Comparison of ENCODE assay signal across 1 cellular context in genomic region chr10:75402486-75403143, GRCh38.
TF ChIP-seq lines count a peak whose summit lies in the region.

No MANE protein-coding gene starts in this region.

TF ChIP-seq in HepG2, 621 proteins besides CTCF, POLR2A, EP300 and RAD21 (continued from another document and continues in another):
- TF ChIP-seq, protein P1, sequence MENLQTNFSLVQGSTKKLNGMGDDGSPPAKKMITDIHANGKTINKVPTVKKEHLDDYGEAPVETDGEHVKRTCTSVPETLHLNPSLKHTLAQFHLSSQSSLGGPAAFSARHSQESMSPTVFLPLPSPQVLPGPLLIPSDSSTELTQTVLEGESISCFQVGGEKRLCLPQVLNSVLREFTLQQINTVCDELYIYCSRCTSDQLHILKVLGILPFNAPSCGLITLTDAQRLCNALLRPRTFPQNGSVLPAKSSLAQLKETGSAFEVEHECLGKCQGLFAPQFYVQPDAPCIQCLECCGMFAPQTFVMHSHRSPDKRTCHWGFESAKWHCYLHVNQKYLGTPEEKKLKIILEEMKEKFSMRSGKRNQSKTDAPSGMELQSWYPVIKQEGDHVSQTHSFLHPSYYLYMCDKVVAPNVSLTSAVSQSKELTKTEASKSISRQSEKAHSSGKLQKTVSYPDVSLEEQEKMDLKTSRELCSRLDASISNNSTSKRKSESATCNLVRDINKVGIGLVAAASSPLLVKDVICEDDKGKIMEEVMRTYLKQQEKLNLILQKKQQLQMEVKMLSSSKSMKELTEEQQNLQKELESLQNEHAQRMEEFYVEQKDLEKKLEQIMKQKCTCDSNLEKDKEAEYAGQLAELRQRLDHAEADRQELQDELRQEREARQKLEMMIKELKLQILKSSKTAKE (CRISPR knock-in tag; IDR thresholded peaks at IDR 0.05; ENCODE audit: borderline replicate concordance), result 0 out of 2 replicates have a peak, but pooled peaks have one; percentile 41
- TF ChIP-seq ZNF564 (CRISPR knock-in tag; IDR thresholded peaks at IDR 0.05), result peak; percentile 14; the same call in 1 of the 2 replicates
- no peak for TF ChIP-seq BRCA1 (CRISPR knock-in tag; IDR thresholded peaks at IDR 0.05)
- TF ChIP-seq, protein P2, sequence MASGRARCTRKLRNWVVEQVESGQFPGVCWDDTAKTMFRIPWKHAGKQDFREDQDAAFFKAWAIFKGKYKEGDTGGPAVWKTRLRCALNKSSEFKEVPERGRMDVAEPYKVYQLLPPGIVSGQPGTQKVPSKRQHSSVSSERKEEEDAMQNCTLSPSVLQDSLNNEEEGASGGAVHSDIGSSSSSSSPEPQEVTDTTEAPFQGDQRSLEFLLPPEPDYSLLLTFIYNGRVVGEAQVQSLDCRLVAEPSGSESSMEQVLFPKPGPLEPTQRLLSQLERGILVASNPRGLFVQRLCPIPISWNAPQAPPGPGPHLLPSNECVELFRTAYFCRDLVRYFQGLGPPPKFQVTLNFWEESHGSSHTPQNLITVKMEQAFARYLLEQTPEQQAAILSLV (CRISPR knock-in tag; IDR thresholded peaks at IDR 0.05; ENCODE audit: borderline replicate concordance), result no peak
- TF ChIP-seq ZFY (CRISPR knock-in tag; IDR thresholded peaks at IDR 0.05), result peak; percentile 61
- 0 out of 2 replicates have a peak, but pooled peaks have one; percentile 75 for TF ChIP-seq SNAPC2 (CRISPR knock-in tag; IDR thresholded peaks at IDR 0.05)
- TF ChIP-seq HDAC6 (IDR thresholded peaks at IDR 0.05; ENCODE audit: low read depth, low read length), result no peak
- TF ChIP-seq IKZF4 (CRISPR knock-in tag; IDR thresholded peaks at IDR 0.05; ENCODE audit: borderline replicate concordance, low read depth, not compliant biosample characterization), result no peak
- no peak for TF ChIP-seq GABPA (IDR thresholded peaks at IDR 0.05; ENCODE audit: low read depth, low read length)
- no peak for TF ChIP-seq GABPA (CRISPR knock-in tag; IDR thresholded peaks at IDR 0.05; ENCODE audit: low read depth)
- TF ChIP-seq ZNF567 (CRISPR knock-in tag; IDR thresholded peaks at IDR 0.05; ENCODE audit: borderline replicate concordance), result 0 out of 2 replicates have a peak, but pooled peaks have one; percentile 42
- no peak for TF ChIP-seq ZMYM2 (CRISPR knock-in tag; IDR thresholded peaks at IDR 0.05)
- TF ChIP-seq, protein P3, sequence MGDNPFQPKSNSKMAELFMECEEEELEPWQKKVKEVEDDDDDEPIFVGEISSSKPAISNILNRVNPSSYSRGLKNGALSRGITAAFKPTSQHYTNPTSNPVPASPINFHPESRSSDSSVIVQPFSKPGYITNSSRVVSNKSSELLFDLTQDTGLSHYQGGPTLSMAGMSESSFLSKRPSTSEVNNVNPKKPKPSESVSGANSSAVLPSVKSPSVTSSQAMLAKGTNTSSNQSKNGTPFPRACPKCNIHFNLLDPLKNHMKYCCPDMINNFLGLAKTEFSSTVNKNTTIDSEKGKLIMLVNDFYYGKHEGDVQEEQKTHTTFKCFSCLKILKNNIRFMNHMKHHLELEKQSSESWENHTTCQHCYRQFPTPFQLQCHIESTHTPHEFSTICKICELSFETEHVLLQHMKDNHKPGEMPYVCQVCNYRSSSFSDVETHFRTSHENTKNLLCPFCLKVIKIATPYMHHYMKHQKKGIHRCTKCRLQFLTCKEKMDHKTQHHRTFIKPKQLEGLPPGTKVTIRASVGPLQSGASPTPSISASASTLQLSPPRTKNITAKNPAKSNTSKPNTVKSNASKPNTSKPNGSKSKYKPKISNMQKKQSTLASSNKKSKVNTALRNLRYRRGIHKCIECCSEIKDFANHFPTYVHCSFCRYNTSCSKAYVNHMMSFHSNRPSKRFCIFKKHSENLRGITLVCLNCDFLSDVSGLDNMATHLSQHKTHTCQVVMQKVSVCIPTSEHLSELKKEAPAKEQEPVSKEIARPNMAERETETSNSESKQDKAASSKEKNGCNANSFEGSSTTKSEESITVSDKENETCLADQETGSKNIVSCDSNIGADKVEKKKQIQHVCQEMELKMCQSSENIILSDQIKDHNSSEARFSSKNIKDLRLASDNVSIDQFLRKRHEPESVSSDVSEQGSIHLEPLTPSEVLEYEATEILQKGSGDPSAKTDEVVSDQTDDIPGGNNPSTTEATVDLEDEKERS (CRISPR knock-in tag; IDR thresholded peaks at IDR 0.05), result peak; percentile 66; the same call in 1 of the 2 replicates
- peak; percentile 79 for TF ChIP-seq HNRNPK (IDR thresholded peaks at IDR 0.05; ENCODE audit: low read depth, low read length, poor library complexity, severe bottlenecking)
- no peak for TF ChIP-seq HNRNPL (IDR thresholded peaks at IDR 0.05; ENCODE audit: low read depth, low read length)
- no peak for TF ChIP-seq CBX2 (IDR thresholded peaks at IDR 0.05; ENCODE audit: low read depth, low read length)
- TF ChIP-seq CBX2 (CRISPR knock-in tag; IDR thresholded peaks at IDR 0.05; ENCODE audit: low read depth), result no peak
- TF ChIP-seq NFIC (IDR thresholded peaks at IDR 0.05; ENCODE audit: low read length), result 0 out of 2 replicates have a peak, but pooled peaks have one; percentile 13
- peak; percentile 62 for TF ChIP-seq ZFX (CRISPR knock-in tag; IDR thresholded peaks at IDR 0.05; ENCODE audit: low read depth)
- TF ChIP-seq ZNF260 (CRISPR knock-in tag; IDR thresholded peaks at IDR 0.05; ENCODE audit: borderline replicate concordance, low read depth), result no peak
- TF ChIP-seq, protein P4, sequence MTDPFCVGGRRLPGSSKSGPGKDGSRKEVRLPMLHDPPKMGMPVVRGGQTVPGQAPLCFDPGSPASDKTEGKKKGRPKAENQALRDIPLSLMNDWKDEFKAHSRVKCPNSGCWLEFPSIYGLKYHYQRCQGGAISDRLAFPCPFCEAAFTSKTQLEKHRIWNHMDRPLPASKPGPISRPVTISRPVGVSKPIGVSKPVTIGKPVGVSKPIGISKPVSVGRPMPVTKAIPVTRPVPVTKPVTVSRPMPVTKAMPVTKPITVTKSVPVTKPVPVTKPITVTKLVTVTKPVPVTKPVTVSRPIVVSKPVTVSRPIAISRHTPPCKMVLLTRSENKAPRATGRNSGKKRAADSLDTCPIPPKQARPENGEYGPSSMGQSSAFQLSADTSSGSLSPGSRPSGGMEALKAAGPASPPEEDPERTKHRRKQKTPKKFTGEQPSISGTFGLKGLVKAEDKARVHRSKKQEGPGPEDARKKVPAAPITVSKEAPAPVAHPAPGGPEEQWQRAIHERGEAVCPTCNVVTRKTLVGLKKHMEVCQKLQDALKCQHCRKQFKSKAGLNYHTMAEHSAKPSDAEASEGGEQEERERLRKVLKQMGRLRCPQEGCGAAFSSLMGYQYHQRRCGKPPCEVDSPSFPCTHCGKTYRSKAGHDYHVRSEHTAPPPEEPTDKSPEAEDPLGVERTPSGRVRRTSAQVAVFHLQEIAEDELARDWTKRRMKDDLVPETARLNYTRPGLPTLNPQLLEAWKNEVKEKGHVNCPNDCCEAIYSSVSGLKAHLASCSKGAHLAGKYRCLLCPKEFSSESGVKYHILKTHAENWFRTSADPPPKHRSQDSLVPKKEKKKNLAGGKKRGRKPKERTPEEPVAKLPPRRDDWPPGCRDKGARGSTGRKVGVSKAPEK (CRISPR knock-in tag; IDR thresholded peaks at IDR 0.05; ENCODE audit: borderline replicate concordance), result no peak
- no peak for TF ChIP-seq PLSCR1 (CRISPR knock-in tag; IDR thresholded peaks at IDR 0.05; ENCODE audit: borderline replicate concordance)
- 0 out of 2 replicates have a peak, but pooled peaks have one; percentile 37 for TF ChIP-seq ZBTB43 (CRISPR knock-in tag; conservative IDR thresholded peaks at IDR 0.05)
- peak; percentile 9; the same call in 1 of the 2 replicates for TF ChIP-seq PAXIP1 (CRISPR knock-in tag; conservative IDR thresholded peaks at IDR 0.05)
- TF ChIP-seq HOXA7 (CRISPR knock-in tag; IDR thresholded peaks at IDR 0.05), result no peak
- TF ChIP-seq TSC22D2 (CRISPR knock-in tag; IDR thresholded peaks at IDR 0.05; ENCODE audit: borderline replicate concordance), result no peak
- TF ChIP-seq, protein P5, sequence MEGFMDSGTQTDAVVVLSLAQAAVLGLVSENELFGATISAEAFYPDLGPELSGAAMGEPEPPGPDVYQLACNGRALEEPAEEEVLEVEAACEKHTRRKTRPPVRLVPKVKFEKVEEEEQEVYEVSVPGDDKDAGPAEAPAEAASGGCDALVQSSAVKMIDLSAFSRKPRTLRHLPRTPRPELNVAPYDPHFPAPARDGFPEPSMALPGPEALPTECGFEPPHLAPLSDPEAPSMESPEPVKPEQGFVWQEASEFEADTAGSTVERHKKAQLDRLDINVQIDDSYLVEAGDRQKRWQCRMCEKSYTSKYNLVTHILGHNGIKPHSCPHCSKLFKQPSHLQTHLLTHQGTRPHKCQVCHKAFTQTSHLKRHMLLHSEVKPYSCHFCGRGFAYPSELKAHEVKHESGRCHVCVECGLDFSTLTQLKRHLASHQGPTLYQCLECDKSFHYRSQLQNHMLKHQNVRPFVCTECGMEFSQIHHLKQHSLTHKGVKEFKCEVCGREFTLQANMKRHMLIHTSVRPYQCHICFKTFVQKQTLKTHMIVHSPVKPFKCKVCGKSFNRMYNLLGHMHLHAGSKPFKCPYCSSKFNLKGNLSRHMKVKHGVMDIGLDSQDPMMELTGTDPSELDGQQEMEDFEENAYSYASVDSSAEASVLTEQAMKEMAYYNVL (CRISPR knock-in tag; IDR thresholded peaks at IDR 0.05; ENCODE audit: borderline replicate concordance), result peak; percentile 90; the same call in 1 of the 2 replicates
- no peak for TF ChIP-seq FOXP1 (IDR thresholded peaks at IDR 0.05)
- TF ChIP-seq FOXP1 (CRISPR knock-in tag; IDR thresholded peaks at IDR 0.05), result peak; percentile 42; the same call in 1 of the 2 replicates
- no peak for TF ChIP-seq ZBTB1 (CRISPR knock-in tag; IDR thresholded peaks at IDR 0.05; ENCODE audit: borderline replicate concordance)
- no peak for TF ChIP-seq ZIK1 (CRISPR knock-in tag; IDR thresholded peaks at IDR 0.05; ENCODE audit: borderline replicate concordance, low read depth)
- TF ChIP-seq ZNF264 (CRISPR knock-in tag; IDR thresholded peaks at IDR 0.05), result 0 out of 2 replicates have a peak, but pooled peaks have one; percentile 39
- TF ChIP-seq GABPB1 (CRISPR knock-in tag; IDR thresholded peaks at IDR 0.05), result no peak
- no peak for TF ChIP-seq ZNF720 (CRISPR knock-in tag; IDR thresholded peaks at IDR 0.05)
- no peak for TF ChIP-seq ARHGAP35 (CRISPR knock-in tag; IDR thresholded peaks at IDR 0.05; ENCODE audit: borderline replicate concordance)
- TF ChIP-seq IRX3 (CRISPR knock-in tag; IDR thresholded peaks at IDR 0.05; ENCODE audit: borderline replicate concordance, low read depth), result peak; percentile 68; the same call in 1 of the 2 replicates
- peak; percentile 28 for TF ChIP-seq ASH2L (IDR thresholded peaks at IDR 0.05; ENCODE audit: insufficient read length, low read depth, low read length)
- TF ChIP-seq ZNF180 (CRISPR knock-in tag; IDR thresholded peaks at IDR 0.05; ENCODE audit: borderline replicate concordance, low read depth), result no peak
- peak; percentile 34 for TF ChIP-seq U2AF1 (optimal IDR thresholded peaks at IDR 0.05; ENCODE audit: low read depth, low read length)
- TF ChIP-seq SP5 (CRISPR knock-in tag; IDR thresholded peaks at IDR 0.05; ENCODE audit: borderline replicate concordance, low read depth), result peak; percentile 40; the same call in 1 of the 2 replicates
- TF ChIP-seq MIXL1 (CRISPR knock-in tag; IDR thresholded peaks at IDR 0.05), result no peak
- TF ChIP-seq KLF13 (CRISPR knock-in tag; IDR thresholded peaks at IDR 0.05), result no peak
- TF ChIP-seq HOXA9 (CRISPR knock-in tag; IDR thresholded peaks at IDR 0.05; ENCODE audit: borderline replicate concordance), result peak; percentile 96
- TF ChIP-seq, protein P6, sequence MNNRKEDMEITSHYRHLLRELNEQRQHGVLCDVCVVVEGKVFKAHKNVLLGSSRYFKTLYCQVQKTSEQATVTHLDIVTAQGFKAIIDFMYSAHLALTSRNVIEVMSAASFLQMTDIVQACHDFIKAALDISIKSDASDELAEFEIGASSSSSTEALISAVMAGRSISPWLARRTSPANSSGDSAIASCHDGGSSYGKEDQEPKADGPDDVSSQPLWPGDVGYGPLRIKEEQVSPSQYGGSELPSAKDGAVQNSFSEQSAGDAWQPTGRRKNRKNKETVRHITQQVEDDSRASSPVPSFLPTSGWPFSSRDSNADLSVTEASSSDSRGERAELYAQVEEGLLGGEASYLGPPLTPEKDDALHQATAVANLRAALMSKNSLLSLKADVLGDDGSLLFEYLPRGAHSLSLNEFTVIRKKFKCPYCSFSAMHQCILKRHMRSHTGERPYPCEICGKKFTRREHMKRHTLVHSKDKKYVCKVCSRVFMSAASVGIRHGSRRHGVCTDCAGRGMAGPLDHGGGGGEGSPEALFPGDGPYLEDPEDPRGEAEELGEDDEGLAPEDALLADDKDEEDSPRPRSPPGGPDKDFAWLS (CRISPR knock-in tag; IDR thresholded peaks at IDR 0.05; ENCODE audit: borderline replicate concordance), result no peak
- no peak for TF ChIP-seq ZNF460 (CRISPR knock-in tag; IDR thresholded peaks at IDR 0.05; ENCODE audit: borderline replicate concordance)
- no peak for TF ChIP-seq NFE2L2 (IDR thresholded peaks at IDR 0.05; ENCODE audit: low read length)
